ENCODE assay signal across 15 cellular contexts in the genomic region with DNA sequence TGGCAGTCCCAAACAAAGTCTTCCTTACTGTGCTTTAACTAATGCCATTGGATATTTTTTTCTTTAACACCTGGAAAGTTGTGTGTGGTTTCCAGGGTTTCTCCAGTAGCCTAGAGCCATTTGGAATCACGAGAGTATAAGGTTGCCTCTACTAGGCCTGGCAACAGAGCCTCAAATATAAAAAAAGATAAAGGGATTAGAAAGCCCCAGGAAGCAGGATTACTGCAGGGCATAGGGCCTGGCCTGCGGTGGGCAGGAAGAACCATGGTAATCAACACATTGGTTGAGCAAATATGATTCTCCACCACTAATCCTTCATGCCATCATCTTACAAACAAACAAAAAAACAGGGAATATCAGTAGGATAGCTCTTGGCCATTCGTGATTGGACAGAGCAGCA.
A peak's percentile ranks its signal among the peaks of the same experiment; 100 is the strongest.
DNase-seq lines count a peak whose midpoint lies in the region; ATAC-seq, FAIRE-seq and TF ChIP-seq lines count a peak whose summit lies in the region.
"Had no signal": no experiment of that assay in that cellular context is flagged by ENCODE, and none has a peak within 500 bp of the region (broad histone marks: within the 10 kb centered on the region; RNA-seq: fewer than 3 reads in every experiment).

No MANE protein-coding gene starts in this region.

- TF ChIP-seq CTCF in AG04450 (IDR thresholded peaks at IDR 0.05; ENCODE audit: low read depth, low read length) = no peak
- TF ChIP-seq CTCF in nephron progenitor cell (IDR thresholded peaks at IDR 0.05) = no peak

- no peak overlapping the region for H3K4me3 ChIP-seq in AG04450 (ENCODE audit: low read depth, low read length)
- H3K4me3 ChIP-seq in BLaER1 treated with 17β-estradiol and CSF1 and Interleukin-3, amounts not matched to agents 10 nM and 100 nM = no peak overlapping the region
- H3K4me3 ChIP-seq: GM23248, HAP-1 had no signal

- DNase-seq in AG04450 (ENCODE audit: low read depth, low spot score) = no peak
- peak; percentile 41 for DNase-seq in RPMI7951 (ENCODE audit: low read depth)
- DNase-seq in nephron progenitor cell = no peak
- no peak for DNase-seq in left ventricle myocardium superior
- DNase-seq in H54 (ENCODE audit: insufficient read length, low spot score) = no peak
- DNase-seq: Calu3; CD4-positive, alpha-beta T cell; DMS 273 treated with DMSO at 0.1 percent for 48 hours; GM23248; HFFc6 had no signal

- H3K27me3 Mint-ChIP-seq in nephron progenitor cell (ENCODE audit: low read depth, poor library complexity) = no peaks in the 10 kb centered on the region
- H3K27me3 Mint-ChIP-seq: CD4-positive, alpha-beta T cell had no signal

- ATAC-seq in left ventricle myocardium superior (no peak), HG03280 (IDR thresholded peaks at IDR 0.05; ENCODE audit: unreplicated experiment) (no peak)

- POLR2A ChIA-PET in AG04450 (lab: Yijun Ruan, JAX) = no interaction called here

- no peaks in the 10 kb centered on the region for H3K36me3 ChIP-seq in BLaER1 treated with 17β-estradiol and CSF1 and Interleukin-3, amounts not matched to agents 10 nM and 100 nM
- H3K36me3 ChIP-seq: HAP-1 had no signal

- H3K36me3 Mint-ChIP-seq in nephron progenitor cell (ENCODE audit: low read depth) = peaks cover 15% of the 10 kb centered on the region

- H3K27ac ChIP-seq in AG04450 (ENCODE audit: low read depth, low read length) = peak overlapping the region; percentile 11
- no peak overlapping the region for H3K27ac ChIP-seq in BLaER1 treated with 17β-estradiol and CSF1 and Interleukin-3, amounts not matched to agents 10 nM and 100 nM
- H3K27ac ChIP-seq: GM23248, HL-60 had no signal

- intact Hi-C loops in left ventricle myocardium superior (cut with micrococcal nuclease) = no loop called here

- peaks cover 42% of the 10 kb centered on the region for H3K4me1 Mint-ChIP-seq in nephron progenitor cell

- no peaks in the 10 kb centered on the region for H4K20me1 ChIP-seq in BLaER1 treated with 17β-estradiol and CSF1 and Interleukin-3, amounts not matched to agents 10 nM and 100 nM

- H3K9me3 Mint-ChIP-seq in nephron progenitor cell = peaks cover 37% of the 10 kb centered on the region
- H3K9me3 Mint-ChIP-seq: HFFc6 had no signal

- TF ChIP-seq POLR2A in H54 (IDR thresholded peaks at IDR 0.05; ENCODE audit: low read depth, low read length) = no peak

- CTCF ChIA-PET in AG04450 (lab: Charles Lee) = no interaction called here

- H3K4me1 ChIP-seq in BLaER1 treated with 17β-estradiol and CSF1 and Interleukin-3, amounts not matched to agents 10 nM and 100 nM = peaks cover 0 to 16% (median 9%) of the 10 kb centered on the region in 10 experiments; a peak in 11 of 20 replicates
- H3K4me1 ChIP-seq: HAP-1 had no signal

- peak overlapping the region; percentile 93 for H3K27ac Mint-ChIP-seq in nephron progenitor cell
- H3K27ac Mint-ChIP-seq: CD4-positive, alpha-beta T cell; HFFc6 had no signal

- H3K9me3 ChIP-seq in AG04450 (ENCODE audit: control insufficient read depth, insufficient read depth, low read length) = no peaks in the 10 kb centered on the region
- H3K9me3 ChIP-seq in BLaER1 treated with 17β-estradiol and CSF1 and Interleukin-3, amounts not matched to agents 10 nM and 100 nM (replicated peaks in 1 of 11) = peaks cover 10 to 43% (median 26%) of the 10 kb centered on the region in 11 experiments
- H3K9me3 ChIP-seq: HAP-1 had no signal

- FAIRE-seq in H54 (lab: Jason Lieb, UNC) = no peak
- FAIRE-seq: A204.1 had no signal

- H3K27me3 ChIP-seq in AG04450 (ENCODE audit: control insufficient read depth, insufficient read depth, low read length) = no peaks in the 10 kb centered on the region
- H3K27me3 ChIP-seq in BLaER1 treated with 17β-estradiol and CSF1 and Interleukin-3, amounts not matched to agents 10 nM and 100 nM = no peaks in the 10 kb centered on the region

- peak overlapping the region in 6 of 11 experiments; percentile 29 to 57 (median 46); a peak in 9 of 22 replicates for H3K4me2 ChIP-seq in BLaER1 treated with 17β-estradiol and CSF1 and Interleukin-3, amounts not matched to agents 10 nM and 100 nM

- peak overlapping the region; percentile 20 for H3K4me3 Mint-ChIP-seq in nephron progenitor cell
- H3K4me3 Mint-ChIP-seq: CD4-positive, alpha-beta T cell; HFFc6 had no signal

- H3K9ac ChIP-seq in BLaER1 treated with 17β-estradiol and CSF1 and Interleukin-3, amounts not matched to agents 10 nM and 100 nM = no peak overlapping the region
- H3K9ac ChIP-seq: GM23248 had no signal
